In the genomic region with DNA sequence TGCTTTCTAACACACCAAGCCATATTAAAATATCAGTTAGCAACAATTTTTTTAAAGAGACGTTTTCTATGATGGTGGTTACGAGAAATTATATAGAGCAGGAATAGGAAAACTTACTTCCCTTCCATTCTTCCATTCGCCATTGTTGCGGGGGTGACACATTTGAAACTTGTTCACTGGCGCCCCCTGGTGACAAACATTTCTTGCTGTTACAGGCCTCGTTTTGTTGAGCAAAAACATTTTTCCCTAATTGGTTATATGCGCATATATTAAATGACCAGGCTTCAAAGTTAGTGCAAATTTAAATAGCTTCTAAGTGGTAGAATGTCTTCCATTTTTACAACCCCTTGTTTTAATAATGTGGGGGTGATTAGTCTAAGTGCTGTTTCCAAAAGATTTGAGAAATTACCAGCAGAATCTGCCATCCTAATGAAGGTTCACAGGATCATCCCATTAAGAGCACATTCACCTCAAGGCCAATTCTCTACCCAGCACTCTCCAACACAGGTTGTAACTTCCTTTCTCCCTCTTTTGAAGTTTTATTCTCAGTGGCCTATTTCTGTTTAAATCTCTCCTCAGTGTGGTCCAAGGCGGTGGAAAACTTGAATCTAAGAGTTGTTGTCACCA, we compare ENCODE assay signal across 8 cellular contexts.
DNase-seq lines count a peak whose midpoint lies in the region; ATAC-seq, FAIRE-seq and TF ChIP-seq lines count a peak whose summit lies in the region.

No MANE protein-coding gene starts in this region.

- peaks cover 2% of the 10 kb centered on the region for H3K9me3 Mint-ChIP-seq in activated naive CD8-positive, alpha-beta T cell treated with anti-CD3 and anti-CD28 coated beads for 36 hours
- H3K9me3 Mint-ChIP-seq in stimulated activated naive CD8-positive, alpha-beta T cell treated with anti-CD3 and anti-CD28 coated beads, Interleukin-15, amount 100 ng/mL, for 72 hours = peaks cover 0 to 7% of the 10 kb centered on the region in 2 donors

- no peaks in the 10 kb centered on the region for H3K27me3 ChIP-seq in AG04450 (ENCODE audit: control insufficient read depth, insufficient read depth, low read length)

- no peak for DNase-seq in AG04450 (ENCODE audit: low read depth, low spot score)
- no peak for DNase-seq in GM12891 (ENCODE audit: insufficient read length, low spot score)
- peak; percentile 69 to 73 for DNase-seq in NCI-H524 (lab: John Stamatoyannopoulos, UW)
- peak; percentile 10 for DNase-seq in activated naive CD8-positive, alpha-beta T cell treated with anti-CD3 and anti-CD28 coated beads for 36 hours
- peak; percentile 76 for DNase-seq in islet precursor cell
- peak; percentile 4 to 13 for DNase-seq in stimulated activated naive CD8-positive, alpha-beta T cell treated with anti-CD3 and anti-CD28 coated beads, Interleukin-15, amount 100 ng/mL, for 72 hours

- H3K9me3 ChIP-seq in AG04450 (ENCODE audit: control insufficient read depth, insufficient read depth, low read length) = no peaks in the 10 kb centered on the region

- no peaks in the 10 kb centered on the region for H3K36me3 Mint-ChIP-seq in activated naive CD8-positive, alpha-beta T cell treated with anti-CD3 and anti-CD28 coated beads for 36 hours

- H3K4me3 ChIP-seq in AG04450 (ENCODE audit: low read depth, low read length) = no peak overlapping the region

- H3K27ac Mint-ChIP-seq in activated naive CD8-positive, alpha-beta T cell treated with anti-CD3 and anti-CD28 coated beads for 36 hours = no peak overlapping the region
- H3K27ac Mint-ChIP-seq in stimulated activated naive CD8-positive, alpha-beta T cell treated with anti-CD3 and anti-CD28 coated beads, Interleukin-15, amount 100 ng/mL, for 72 hours = no peak overlapping the region

- H3K27ac ChIP-seq in AG04450 (ENCODE audit: low read depth, low read length) = no peak overlapping the region

- no peak for TF ChIP-seq POLR2A in GM12891 (IDR thresholded peaks at IDR 0.05; ENCODE audit: low read depth, low read length)

- no peaks in the 10 kb centered on the region for H3K27me3 Mint-ChIP-seq in activated naive CD8-positive, alpha-beta T cell treated with anti-CD3 and anti-CD28 coated beads for 36 hours
- H3K27me3 Mint-ChIP-seq in stimulated activated naive CD8-positive, alpha-beta T cell treated with anti-CD3 and anti-CD28 coated beads, Interleukin-15, amount 100 ng/mL, for 72 hours = no peaks in the 10 kb centered on the region

- H3K4me3 Mint-ChIP-seq in activated naive CD8-positive, alpha-beta T cell treated with anti-CD3 and anti-CD28 coated beads for 36 hours = no peak overlapping the region
- H3K4me3 Mint-ChIP-seq in stimulated activated naive CD8-positive, alpha-beta T cell treated with anti-CD3 and anti-CD28 coated beads, Interleukin-15, amount 100 ng/mL, for 72 hours = no peak overlapping the region

- CTCF ChIA-PET in AG04450 (lab: Charles Lee) = interaction anchor here (0.8 to 1.5 kb wide), 5 partner anchors 10 to 17 kb away, joined by 3 to 4 read pairs (median 3); no protein-coding TSS in a partner anchor

- peak; percentile 44 for TF ChIP-seq CTCF in AG04450 (IDR thresholded peaks at IDR 0.05; ENCODE audit: low read depth, low read length)

- H3K4me1 Mint-ChIP-seq in activated naive CD8-positive, alpha-beta T cell treated with anti-CD3 and anti-CD28 coated beads for 36 hours = no peaks in the 10 kb centered on the region
- H3K4me1 Mint-ChIP-seq in stimulated activated naive CD8-positive, alpha-beta T cell treated with anti-CD3 and anti-CD28 coated beads, Interleukin-15, amount 100 ng/mL, for 72 hours = no peaks in the 10 kb centered on the region

- peak; percentile 16 for FAIRE-seq in GM12891 (lab: Jason Lieb, UNC)

- POLR2A ChIA-PET in AG04450 (lab: Yijun Ruan, JAX) = no interaction called here

- ATAC-seq in stimulated activated naive CD8-positive, alpha-beta T cell treated with anti-CD3 and anti-CD28 coated beads, Interleukin-15, amount 100 ng/mL, for 72 hours = no peak
- ATAC-seq in HG03469 (IDR thresholded peaks at IDR 0.05; ENCODE audit: unreplicated experiment) (no peak), HG03039 (IDR thresholded peaks at IDR 0.05; ENCODE audit: unreplicated experiment) (no peak)

TF ChIP-seq in GM12891, 5 proteins besides CTCF, POLR2A, EP300 and RAD21:
- TF ChIP-seq SPI1 (IDR thresholded peaks at IDR 0.05; ENCODE audit: low read depth, low read length) (no peak), TAF1 (IDR thresholded peaks at IDR 0.05; ENCODE audit: low read depth, low read length) (no peak), PAX5 (IDR thresholded peaks at IDR 0.05; ENCODE audit: insufficient read depth, low read length, severe bottlenecking) (no peak), POU2F2 (IDR thresholded peaks at IDR 0.05; ENCODE audit: low read depth, low read length) (no peak), POLR2AphosphoS5 (IDR thresholded peaks at IDR 0.05; ENCODE audit: low read depth, low read length) (no peak)

Comparison
In these comparisons a context has a peak if more than half of its experiments do, and no peak if none do; other contexts are left out.
1. DNase-seq: peak in NCI-H524 (2 of 2), activated naive CD8-positive, alpha-beta T cell treated with anti-CD3 and anti-CD28 coated beads for 36 hours (single experiment), islet precursor cell (single experiment) and stimulated activated naive CD8-positive, alpha-beta T cell treated with anti-CD3 and anti-CD28 coated beads, Interleukin-15, amount 100 ng/mL, for 72 hours (2 of 2); none in AG04450 (single experiment) and GM12891 (single experiment).